Comparison of ENCODE assay signal across 9 cellular contexts in the genomic region with DNA sequence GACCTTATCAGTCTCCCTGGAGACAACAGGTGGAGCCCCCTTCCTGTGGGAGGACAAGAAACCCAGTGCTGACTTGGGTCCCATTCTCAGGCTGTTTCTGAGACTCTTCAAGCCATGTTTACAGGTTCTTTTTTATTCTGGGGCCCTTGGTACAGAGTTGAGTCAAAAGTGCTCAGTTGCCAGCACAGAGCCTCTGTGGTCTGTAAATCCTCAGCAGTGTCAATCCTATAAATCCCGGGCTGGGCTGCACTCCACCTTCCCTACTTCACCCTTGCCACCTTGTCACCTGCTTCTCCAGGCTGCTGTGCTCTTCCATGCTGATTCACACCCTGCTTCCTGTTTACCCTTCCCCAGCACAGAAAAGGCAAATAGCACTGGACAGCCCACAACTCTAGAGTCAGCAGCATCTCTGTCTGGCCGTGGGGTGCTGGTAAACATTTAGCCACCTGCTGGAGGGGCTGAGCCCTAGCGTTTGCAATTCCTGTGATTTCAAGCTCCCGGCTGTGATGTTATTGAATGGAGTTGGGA.
A peak's percentile ranks its signal among the peaks of the same experiment; 100 is the strongest.
DNase-seq lines count a peak whose midpoint lies in the region; ATAC-seq and TF ChIP-seq lines count a peak whose summit lies in the region.
"Had no signal": no experiment of that assay in that cellular context is flagged by ENCODE, and none has a peak within 500 bp of the region (broad histone marks: within the 10 kb centered on the region; RNA-seq: fewer than 3 reads in every experiment).

No MANE protein-coding gene starts in this region.

- H3K36me3 ChIP-seq in gastrocnemius medialis: no peaks in the 10 kb centered on the region

- peak; percentile 59 for ATAC-seq in HG03460 (IDR thresholded peaks at IDR 0.05; ENCODE audit: unreplicated experiment)
- ATAC-seq in SK-N-SH treated with all-trans-retinoic acid at 6 μM for 48 hours: peak; percentile 86
- ATAC-seq in gastrocnemius medialis: no peak

- in situ Hi-C loops in gastrocnemius medialis (cut with MboI; ENCODE audit: low sequenced_read_pairs in 4 of 4): no loop called here

- no peak for TF ChIP-seq POLR2A in gastrocnemius medialis (IDR thresholded peaks at IDR 0.05)

- H3K27me3 Mint-ChIP-seq in mesothelial cell of epicardium (ENCODE audit: low read depth): peaks cover 40% of the 10 kb centered on the region

- DNase-seq in NCI-H2227 (lab: John Stamatoyannopoulos, UW; ENCODE audit: unreplicated experiment) (peak; percentile 27), NCI-H2227 treated with DMSO at 0.1 percent for 48 hours (lab: John Stamatoyannopoulos, UW) (no peak), mesothelial cell of epicardium (ENCODE audit: low spot score in 2 of 2, unreplicated experiment in 2 of 2) (no peak), NCI-H446 (lab: John Stamatoyannopoulos, UW) (no peak), gastrocnemius medialis (no peak)
- no peak for DNase-seq in stimulated activated CD4-positive, alpha-beta T cell treated with anti-CD3 and anti-CD28 coated beads, Interleukin-1b, Interleukin-23, amount 100 ng/mL, for 48 hours

- no peak overlapping the region for H3K4me3 Mint-ChIP-seq in mesothelial cell of epicardium
- H3K4me3 Mint-ChIP-seq: B cell had no signal

- no peaks in the 10 kb centered on the region for H3K9me3 ChIP-seq in gastrocnemius medialis

- no peaks in the 10 kb centered on the region for H3K36me3 Mint-ChIP-seq in mesothelial cell of epicardium

- no peak overlapping the region for H3K27ac Mint-ChIP-seq in mesothelial cell of epicardium
- H3K27ac Mint-ChIP-seq: B cell had no signal

- no peaks in the 10 kb centered on the region for H3K4me1 Mint-ChIP-seq in mesothelial cell of epicardium

- H3K9me3 Mint-ChIP-seq in mesothelial cell of epicardium: peaks cover 3% of the 10 kb centered on the region

- H3K4me3 ChIP-seq in gastrocnemius medialis: no peak overlapping the region

- no peaks in the 10 kb centered on the region for H3K4me1 ChIP-seq in gastrocnemius medialis

- H3K27ac ChIP-seq in gastrocnemius medialis: no peak overlapping the region

- intact Hi-C loops in gastrocnemius medialis (cut with DNase I; ENCODE audit: low total_unique reads): no loop called here

- H3K27me3 ChIP-seq in gastrocnemius medialis: no peaks in the 10 kb centered on the region

- TF ChIP-seq CTCF in mesothelial cell of epicardium (IDR thresholded peaks at IDR 0.05; ENCODE audit: unreplicated experiment) (peak; percentile 13), gastrocnemius medialis (IDR thresholded peaks at IDR 0.05 in 4 of 5, conservative IDR thresholded peaks at IDR 0.05 in 1 of 5) (no peak)

TF ChIP-seq in SK-N-SH treated with all-trans-retinoic acid at 6 μM for 48 hours, 23 proteins besides CTCF, POLR2A, EP300 and RAD21:
- no peak for TF ChIP-seq PPARA (CRISPR knock-in tag; IDR thresholded peaks at IDR 0.05; ENCODE audit: borderline replicate concordance)

Comparison
In these comparisons a context has a peak if more than half of its experiments do, and no peak if none do; other contexts are left out.
1. ATAC-seq: peak in HG03460 (single experiment) and SK-N-SH treated with all-trans-retinoic acid at 6 μM for 48 hours (single experiment); none in gastrocnemius medialis (0 of 2).